17 cellular contexts compared by ENCODE assay signal in the genomic region with DNA sequence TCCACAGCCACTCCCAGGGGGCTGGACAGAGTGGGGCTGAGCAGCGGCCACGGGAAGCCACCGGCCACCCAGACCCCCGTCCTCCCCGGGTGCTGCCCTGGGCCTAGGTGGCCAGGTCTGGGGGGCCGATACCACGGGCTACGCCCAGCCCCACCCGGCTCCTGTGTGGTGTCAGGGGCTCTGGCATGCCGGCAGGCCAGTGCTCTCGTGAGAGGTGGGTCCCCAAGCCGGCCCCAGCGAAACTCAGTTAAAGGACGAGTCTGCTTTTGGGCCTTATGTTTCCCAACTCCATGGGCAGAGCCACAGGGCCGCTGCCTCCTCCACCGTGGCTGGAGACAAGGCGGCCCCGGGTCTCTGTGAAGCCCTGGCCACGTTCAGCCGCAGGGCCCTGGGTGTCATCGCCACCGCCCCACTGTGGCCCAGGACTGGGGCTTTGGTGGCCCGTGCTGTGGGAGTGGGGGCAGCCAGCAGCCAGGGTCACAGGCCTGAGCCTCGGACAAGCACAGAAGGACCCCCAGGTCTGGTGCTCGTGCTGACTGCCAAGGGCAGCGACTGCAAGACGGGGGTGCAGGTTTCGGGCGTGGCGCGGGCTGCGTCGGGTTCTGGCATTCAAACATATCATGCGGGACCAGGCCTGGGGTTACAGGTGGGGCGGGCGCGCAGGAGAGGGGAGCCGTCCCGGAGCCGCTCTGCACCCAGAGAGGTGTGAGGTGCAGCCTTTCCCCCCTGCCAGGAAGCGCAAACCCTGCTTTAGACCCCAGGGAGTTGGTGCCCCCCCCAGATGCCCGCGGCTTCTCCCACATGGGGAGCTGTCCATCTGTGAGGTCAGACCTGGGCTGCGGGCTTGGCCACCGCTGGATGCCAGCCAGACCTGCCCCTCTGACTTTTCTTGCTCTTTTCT. TPM values are rescaled to one million over a fixed set of nuclear protein-coding genes. Genes with fewer than 3 reads are reported as not detected.
DNase-seq lines count a peak whose midpoint lies in the region; ATAC-seq and TF ChIP-seq lines count a peak whose summit lies in the region.
"Had no signal": no experiment of that assay in that cellular context is flagged by ENCODE, and none has a peak within 500 bp of the region (broad histone marks: within the 10 kb centered on the region; RNA-seq: fewer than 3 reads in every experiment).

No MANE protein-coding gene starts in this region.

- TF ChIP-seq CTCF in body of pancreas (IDR thresholded peaks at IDR 0.05): no peak
- no peak for TF ChIP-seq CTCF in omental fat pad (IDR thresholded peaks at IDR 0.05)

- no peaks in the 10 kb centered on the region for H3K36me3 Mint-ChIP-seq in activated CD4-positive, alpha-beta T cell treated with anti-CD3 and anti-CD28 coated beads, Interleukin-2, amount 10 ng/mL, durations not matched to agents 7 days and 5 days (ENCODE audit: low read depth)
- no peaks in the 10 kb centered on the region for H3K36me3 Mint-ChIP-seq in activated CD4-positive, alpha-beta memory T cell treated with anti-CD3 and anti-CD28 coated beads for 36 hours
- H3K36me3 Mint-ChIP-seq: CD8-positive, alpha-beta memory T cell had no signal

- H3K4me1 ChIP-seq in body of pancreas: peaks cover 56% of the 10 kb centered on the region
- H3K4me1 ChIP-seq: BE2C had no signal

- intact Hi-C loops in body of pancreas (cut with DNase I): no loop called here
- intact Hi-C loops in left colon (cut with DNase I, micrococcal nuclease): no loop called here
- intact Hi-C loops in activated CD4-positive, alpha-beta memory T cell treated with anti-CD3 and anti-CD28 coated beads for 36 hours (cut with micrococcal nuclease): no loop called here

- peak overlapping the region; percentile 74 to 93 (median 84) for H3K27ac ChIP-seq in body of pancreas

- H3K9me3 Mint-ChIP-seq in activated CD4-positive, alpha-beta T cell treated with anti-CD3 and anti-CD28 coated beads, Interleukin-2, amount 10 ng/mL, durations not matched to agents 7 days and 5 days: no peaks in the 10 kb centered on the region
- peaks cover 3% of the 10 kb centered on the region for H3K9me3 Mint-ChIP-seq in activated CD4-positive, alpha-beta memory T cell treated with anti-CD3 and anti-CD28 coated beads for 36 hours

- CTCF ChIA-PET in activated CD4-positive, alpha-beta T cell treated with anti-CD3 and anti-CD28 coated beads, Interleukin-2, amount 10 ng/mL, durations not matched to agents 7 days and 5 days (lab: Charles Lee): no interaction called here
- CTCF ChIA-PET in activated CD4-positive, alpha-beta memory T cell treated with anti-CD3 and anti-CD28 coated beads for 36 hours (lab: Charles Lee): no interaction called here

- H3K4me1 Mint-ChIP-seq in activated CD4-positive, alpha-beta T cell treated with anti-CD3 and anti-CD28 coated beads, Interleukin-2, amount 10 ng/mL, durations not matched to agents 7 days and 5 days: peaks cover 8% of the 10 kb centered on the region
- H3K4me1 Mint-ChIP-seq in activated CD4-positive, alpha-beta memory T cell treated with anti-CD3 and anti-CD28 coated beads for 36 hours (ENCODE audit: low read depth): peaks cover 3% of the 10 kb centered on the region

- POLR2A ChIA-PET in activated CD4-positive, alpha-beta T cell treated with anti-CD3 and anti-CD28 coated beads, Interleukin-2, amount 10 ng/mL, durations not matched to agents 7 days and 5 days (lab: Charles Lee): interaction anchor here (0.7 kb wide), 1 partner anchor 133 kb away, joined by 3 read pairs; no protein-coding TSS in a partner anchor
- POLR2A ChIA-PET in activated CD4-positive, alpha-beta memory T cell treated with anti-CD3 and anti-CD28 coated beads for 36 hours (lab: Charles Lee): no interaction called here

- H3K27ac Mint-ChIP-seq in activated CD4-positive, alpha-beta T cell treated with anti-CD3 and anti-CD28 coated beads, Interleukin-2, amount 10 ng/mL, durations not matched to agents 7 days and 5 days: no peak overlapping the region
- H3K27ac Mint-ChIP-seq in activated CD4-positive, alpha-beta memory T cell treated with anti-CD3 and anti-CD28 coated beads for 36 hours: no peak overlapping the region

- no peak overlapping the region for H3K4me3 Mint-ChIP-seq in activated CD4-positive, alpha-beta T cell treated with anti-CD3 and anti-CD28 coated beads, Interleukin-2, amount 10 ng/mL, durations not matched to agents 7 days and 5 days
- H3K4me3 Mint-ChIP-seq in activated CD4-positive, alpha-beta memory T cell treated with anti-CD3 and anti-CD28 coated beads for 36 hours: no peak overlapping the region
- H3K4me3 Mint-ChIP-seq: CD8-positive, alpha-beta memory T cell had no signal

- TF ChIP-seq POLR2A in body of pancreas (IDR thresholded peaks at IDR 0.05): no peak

- 58 to 86% methylated on average over 17 to 33 of the region's 45 CpGs for WGBS in body of pancreas, 2 donors

- no peak overlapping the region for H3K4me3 ChIP-seq in body of pancreas

- no peaks in the 10 kb centered on the region for H3K27me3 Mint-ChIP-seq in activated CD4-positive, alpha-beta T cell treated with anti-CD3 and anti-CD28 coated beads, Interleukin-2, amount 10 ng/mL, durations not matched to agents 7 days and 5 days
- H3K27me3 Mint-ChIP-seq in activated CD4-positive, alpha-beta memory T cell treated with anti-CD3 and anti-CD28 coated beads for 36 hours: no peaks in the 10 kb centered on the region

- H3K9me3 ChIP-seq in body of pancreas: no peaks in the 10 kb centered on the region
- H3K9me3 ChIP-seq: BE2C had no signal

- ATAC-seq in body of pancreas (peak; percentile 7), left colon (no peak), omental fat pad (ENCODE audit: low FRiP score) (peak; percentile 5), GM18870 (IDR thresholded peaks at IDR 0.05; ENCODE audit: unreplicated experiment) (no peak)
- ATAC-seq: HCT116 had no signal

- H3K27me3 ChIP-seq in body of pancreas: no peaks in the 10 kb centered on the region

- H3K36me3 ChIP-seq in body of pancreas (replicated peaks in 1 of 2; ENCODE audit: insufficient read depth in 1 of 2, low read depth in 2 of 2): no peaks in the 10 kb centered on the region
- H3K36me3 ChIP-seq: BE2C had no signal

- DNase-seq in body of pancreas (no peak), left colon (peak; percentile 34 to 51), omental fat pad (ENCODE audit: low spot score) (no peak)
- no peak for DNase-seq in activated CD4-positive, alpha-beta T cell treated with anti-CD3 and anti-CD28 coated beads, Interleukin-2, amount 10 ng/mL, durations not matched to agents 7 days and 5 days
- no peak for DNase-seq in activated CD4-positive, alpha-beta memory T cell treated with anti-CD3 and anti-CD28 coated beads for 36 hours
- no peak for DNase-seq in effector CD8-positive, alpha-beta T cell (lab: John Stamatoyannopoulos, UW)
- DNase-seq: BE2C; CD8-positive, alpha-beta memory T cell; DMS 273 treated with DMSO at 0.1 percent for 48 hours; KBM-7; NCI-H1092; NCI-H2107; NCI-H69; NK-92 treated with Interleukin-12 subunit alpha and Interleukin-12 subunit beta, amount 100 ng/mL, for 24 hours had no signal

RNA-seq across cellular contexts. Expression of a gene that starts 11.9 kb away (rescaled TPM):
- total RNA-seq in body of pancreas (10 to 100 TPM in 1 of 2 donors, 1 to 10 TPM in 1; 8.8 to 13.2 TPM), left colon (10 to 100 TPM; 17.6 to 28.6 TPM), omental fat pad (10 to 100 TPM in 2 of 4 donors, 1 to 10 TPM in 2; 5.6 to 12.0 (median 9.5) TPM)
- 10 to 100 TPM; 18.0 to 22.0 TPM for total RNA-seq in activated CD4-positive, alpha-beta T cell treated with anti-CD3 and anti-CD28 coated beads, Interleukin-2, amount 10 ng/mL, durations not matched to agents 7 days and 5 days
- total RNA-seq in activated CD4-positive, alpha-beta memory T cell treated with anti-CD3 and anti-CD28 coated beads for 36 hours: 10 to 100 TPM; 19.5 to 20.5 TPM

RNA-seq across cellular contexts. Expression of a gene that starts 45.9 kb away (rescaled TPM):
- total RNA-seq in body of pancreas (under 1 TPM; 0.66 to 0.78 TPM), left colon (1 to 10 TPM; 1.2 to 3.0 TPM), omental fat pad (1 to 10 TPM in 1 of 4 donors, under 1 TPM in 2, not detected in 1; 0.48 to 1.0 (median 0.95) TPM)
- total RNA-seq in activated CD4-positive, alpha-beta T cell treated with anti-CD3 and anti-CD28 coated beads, Interleukin-2, amount 10 ng/mL, durations not matched to agents 7 days and 5 days: under 1 TPM; 0.15 to 0.27 TPM
- total RNA-seq in activated CD4-positive, alpha-beta memory T cell treated with anti-CD3 and anti-CD28 coated beads for 36 hours: not detected
- total RNA-seq: CD8-positive, alpha-beta memory T cell; SK-MEL-5 had no signal

RNA-seq across cellular contexts. Expression of a gene that starts 53.7 kb away (rescaled TPM):
- total RNA-seq in body of pancreas (under 1 TPM in 1 of 2 donors, not detected in 1; 0.26 TPM), left colon (1 to 10 TPM; 3.4 to 5.3 TPM), omental fat pad (not detected)
- total RNA-seq in activated CD4-positive, alpha-beta T cell treated with anti-CD3 and anti-CD28 coated beads, Interleukin-2, amount 10 ng/mL, durations not matched to agents 7 days and 5 days: not detected
- not detected for total RNA-seq in activated CD4-positive, alpha-beta memory T cell treated with anti-CD3 and anti-CD28 coated beads for 36 hours
- total RNA-seq: CD8-positive, alpha-beta memory T cell; SK-MEL-5 had no signal

Comparison
In these comparisons a context has a peak if more than half of its experiments do, and no peak if none do; other contexts are left out.
1. ATAC-seq: peak in body of pancreas (single experiment) and omental fat pad (single experiment); none in left colon (single experiment) and GM18870 (single experiment).
2. DNase-seq: peak in left colon (2 of 2); none in body of pancreas (0 of 4), omental fat pad (single experiment), activated CD4-positive, alpha-beta T cell treated with anti-CD3 and anti-CD28 coated beads, Interleukin-2, amount 10 ng/mL, durations not matched to agents 7 days and 5 days (single experiment), activated CD4-positive, alpha-beta memory T cell treated with anti-CD3 and anti-CD28 coated beads for 36 hours (single experiment) and effector CD8-positive, alpha-beta T cell (single experiment).